In the genomic region with DNA sequence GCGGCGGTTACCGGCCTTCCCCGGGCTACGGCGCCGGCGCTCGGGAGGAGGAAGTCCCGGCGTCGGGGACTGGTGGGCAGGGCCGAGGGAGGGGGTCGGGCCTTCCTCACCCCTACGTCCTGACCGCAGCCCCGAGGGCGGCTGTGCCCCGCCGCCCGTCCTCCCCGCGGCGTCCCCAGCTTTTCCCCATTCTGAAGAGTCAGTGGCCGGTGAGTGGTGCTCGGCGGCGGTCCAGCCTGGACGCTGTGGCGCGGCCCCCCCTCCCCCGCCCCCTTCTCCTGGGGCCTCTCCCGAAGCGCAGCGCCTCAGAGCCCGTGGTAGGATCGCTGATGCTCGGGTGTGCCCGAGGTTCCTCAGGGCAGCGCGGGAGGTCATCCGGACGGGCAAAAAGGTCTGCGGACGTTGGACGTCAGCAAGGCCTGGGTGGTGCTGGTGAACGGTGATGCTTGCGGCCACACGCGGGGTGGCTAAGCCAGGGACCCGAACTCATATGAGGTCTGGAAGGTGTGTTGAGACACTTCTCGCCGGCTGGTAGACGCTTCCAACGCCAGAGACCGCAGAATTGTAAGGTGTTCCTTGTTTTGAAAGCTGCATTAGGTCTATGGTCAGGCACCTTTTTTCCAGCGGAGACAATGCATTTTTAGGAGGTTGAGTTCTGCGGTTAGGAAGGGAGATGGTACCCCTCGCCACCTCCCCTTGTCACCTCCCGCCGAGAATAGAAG, we compare ENCODE assay signal across 9 cellular contexts. TPM values are rescaled to one million over a fixed set of nuclear protein-coding genes. Genes with fewer than 3 reads are reported as not detected.
DNase-seq lines count a peak whose midpoint lies in the region; ATAC-seq, FAIRE-seq and TF ChIP-seq lines count a peak whose summit lies in the region.
"Had no signal": no experiment of that assay in that cellular context is flagged by ENCODE, and none has a peak within 500 bp of the region (broad histone marks: within the 10 kb centered on the region; RNA-seq: fewer than 3 reads in every experiment).

No MANE protein-coding gene starts in this region.

- peak overlapping the region; percentile 67 to 78 for H3K4me3 ChIP-seq in SK-N-SH (ENCODE audit: low read depth in 2 of 2, low read length in 1 of 2)
- peak overlapping the region; percentile 64 for H3K4me3 ChIP-seq in astrocyte (ENCODE audit: insufficient read depth, low read depth, low read length)
- peak overlapping the region; percentile 87 for H3K4me3 ChIP-seq in hepatocyte

- peaks cover 0 to 7% of the 10 kb centered on the region in 2 experiments; a peak in 2 of 4 replicates for H3K4me1 ChIP-seq in SK-N-SH (ENCODE audit: control insufficient read depth in 1 of 2, insufficient read depth in 2 of 2, low read depth in 1 of 2, low read length in 1 of 2)
- peaks cover 9% of the 10 kb centered on the region for H3K4me1 ChIP-seq in astrocyte (ENCODE audit: insufficient read depth, low read length)
- peaks cover 24% of the 10 kb centered on the region for H3K4me1 ChIP-seq in hepatocyte (ENCODE audit: insufficient read depth)

- no peak for TF ChIP-seq EP300 in SK-N-SH (IDR thresholded peaks at IDR 0.05; ENCODE audit: borderline replicate concordance in 1 of 2, low read depth in 1 of 2, low read length in 1 of 2)

- peak overlapping the region; percentile 94 for H3K4me3 Mint-ChIP-seq in astrocyte (ENCODE audit: unreplicated experiment)

- FAIRE-seq in astrocyte (lab: Jason Lieb, UNC): no peak
- FAIRE-seq: islet of Langerhans had no signal

- WGBS in SK-N-SH (ENCODE audit: low lambda C conversion rate): 15% methylated on average over 19 of the region's 61 CpGs
- 5% methylated on average over 33 of the region's 61 CpGs for WGBS in hepatocyte (ENCODE audit: low lambda C conversion rate, missing lambda C conversion rate)

- no peaks in the 10 kb centered on the region for H3K4me1 Mint-ChIP-seq in astrocyte (ENCODE audit: low read depth, unreplicated experiment)

- TF ChIP-seq CTCF in SK-N-SH (IDR thresholded peaks at IDR 0.05) (no peak), astrocyte (IDR thresholded peaks at IDR 0.05; ENCODE audit: insufficient read depth, low read depth, low read length) (no peak), hepatocyte (IDR thresholded peaks at IDR 0.05; ENCODE audit: poor library complexity) (no peak)

- peaks cover 6% of the 10 kb centered on the region for H3F3A ChIP-seq in SK-N-SH (replicated peaks; ENCODE audit: insufficient read depth)

- CTCF ChIA-PET in SK-N-SH (lab: Yijun Ruan, JAX): interaction anchor here (1.0 to 1.4 kb wide), 2 partner anchors 10 to 17 kb away, joined by 3 read pairs; no protein-coding TSS in a partner anchor

- H4K20me1 ChIP-seq in SK-N-SH (ENCODE audit: insufficient read depth): peaks cover 26% of the 10 kb centered on the region
- H4K20me1 ChIP-seq in astrocyte (ENCODE audit: insufficient read depth, low read length): peaks cover 32% of the 10 kb centered on the region
- peaks cover 41% of the 10 kb centered on the region for H4K20me1 ChIP-seq in hepatocyte (ENCODE audit: insufficient read depth, poor library complexity, severe bottlenecking)

- no peaks in the 10 kb centered on the region for H3K27me3 ChIP-seq in SK-N-SH (ENCODE audit: insufficient read depth)
- H3K27me3 ChIP-seq in astrocyte (ENCODE audit: insufficient read depth, low read length): no peaks in the 10 kb centered on the region
- no peaks in the 10 kb centered on the region for H3K27me3 ChIP-seq in hepatocyte

- H3K79me2 ChIP-seq in SK-N-SH (ENCODE audit: insufficient read depth): peaks cover 52% of the 10 kb centered on the region
- peaks cover 45% of the 10 kb centered on the region for H3K79me2 ChIP-seq in astrocyte (ENCODE audit: insufficient read depth, low read length)
- H3K79me2 ChIP-seq in hepatocyte: peaks cover 50% of the 10 kb centered on the region

- peak overlapping the region; percentile 88 for H3K27ac Mint-ChIP-seq in astrocyte (ENCODE audit: unreplicated experiment)

- POLR2A ChIA-PET in SK-N-SH (lab: Yijun Ruan, JAX): interaction anchor here (1.0 kb wide), 2 partner anchors 11 to 29 kb away, joined by 4 read pairs; no protein-coding TSS in a partner anchor

- DNase-seq in COR-L47 (lab: John Stamatoyannopoulos, UW) (peak; percentile 32), SK-N-SH (peak; percentile 87), astrocyte (ENCODE audit: low read depth) (peak; percentile 27), hepatocyte (ENCODE audit: low spot score) (peak; percentile 85), sciatic nerve (ENCODE audit: low spot score) (peak; percentile 73), NCI-H187 treated with DMSO at 0.1 percent for 48 hours (lab: John Stamatoyannopoulos, UW) (no peak)

- intact Hi-C loops in sciatic nerve (cut with DNase I): no loop called here

- no peak for TF ChIP-seq RAD21 in SK-N-SH (IDR thresholded peaks at IDR 0.05; ENCODE audit: low read length)

- no peaks in the 10 kb centered on the region for H3K9me3 Mint-ChIP-seq in astrocyte (ENCODE audit: unreplicated experiment)

- H3K9me3 ChIP-seq in SK-N-SH (no peaks in the 10 kb centered on the region), astrocyte (ENCODE audit: insufficient read depth, low read depth, low read length) (no peaks in the 10 kb centered on the region), hepatocyte (ENCODE audit: low read depth) (no peaks in the 10 kb centered on the region)

- H3K27ac ChIP-seq in SK-N-SH (ENCODE audit: low read depth in 2 of 2, low read length in 1 of 2): peak overlapping the region; percentile 60 to 84
- H3K27ac ChIP-seq in astrocyte (ENCODE audit: low read depth, low read length): peak overlapping the region; percentile 72
- H3K27ac ChIP-seq in hepatocyte: peak overlapping the region; percentile 97

- no peaks in the 10 kb centered on the region for H3K27me3 Mint-ChIP-seq in astrocyte (ENCODE audit: low read depth, unreplicated experiment)

- H3K9me2 ChIP-seq in SK-N-SH (no peaks in the 10 kb centered on the region), hepatocyte (replicated peaks; ENCODE audit: insufficient read depth) (no peaks in the 10 kb centered on the region)

- H3K36me3 Mint-ChIP-seq in astrocyte (ENCODE audit: low read depth, unreplicated experiment): peaks cover 5% of the 10 kb centered on the region

- H3K36me3 ChIP-seq in SK-N-SH (replicated peaks in 1 of 2; ENCODE audit: control insufficient read depth in 1 of 2, insufficient read depth in 2 of 2, low read length in 1 of 2) (no peaks in the 10 kb centered on the region), astrocyte (ENCODE audit: insufficient read depth, low read length) (no peaks in the 10 kb centered on the region), hepatocyte (replicated peaks; ENCODE audit: insufficient read depth, low read depth) (no peaks in the 10 kb centered on the region)

- H3K4me2 ChIP-seq in SK-N-SH (peak overlapping the region; percentile 93), astrocyte (ENCODE audit: low read length) (peak overlapping the region; percentile 87), hepatocyte (peak overlapping the region; percentile 88)

- peak; percentile 42 for ATAC-seq in GM19438 (IDR thresholded peaks at IDR 0.05; ENCODE audit: low read depth, unreplicated experiment)
- ATAC-seq in HG03520 (IDR thresholded peaks at IDR 0.05; ENCODE audit: unreplicated experiment): peak; percentile 43
- peak; percentile 43 for ATAC-seq in sciatic nerve

- H3K9ac ChIP-seq in SK-N-SH: peak overlapping the region; percentile 77
- H3K9ac ChIP-seq in astrocyte (ENCODE audit: low read length): peak overlapping the region; percentile 86

- peak overlapping the region; percentile 72; the same call in 1 of the 2 replicates for H2AFZ ChIP-seq in SK-N-SH (ENCODE audit: low read depth)
- H2AFZ ChIP-seq in astrocyte (ENCODE audit: low read depth, low read length): peak overlapping the region; percentile 78
- peak overlapping the region; percentile 46 for H2AFZ ChIP-seq in hepatocyte

TF ChIP-seq in SK-N-SH, 30 proteins besides CTCF, POLR2A, EP300 and RAD21 (continues in another document):
- TF ChIP-seq, protein P1, sequence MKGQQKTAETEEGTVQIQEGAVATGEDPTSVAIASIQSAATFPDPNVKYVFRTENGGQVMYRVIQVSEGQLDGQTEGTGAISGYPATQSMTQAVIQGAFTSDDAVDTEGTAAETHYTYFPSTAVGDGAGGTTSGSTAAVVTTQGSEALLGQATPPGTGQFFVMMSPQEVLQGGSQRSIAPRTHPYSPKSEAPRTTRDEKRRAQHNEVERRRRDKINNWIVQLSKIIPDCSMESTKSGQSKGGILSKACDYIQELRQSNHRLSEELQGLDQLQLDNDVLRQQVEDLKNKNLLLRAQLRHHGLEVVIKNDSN (IDR thresholded peaks at IDR 0.05; ENCODE audit: borderline replicate concordance, low read depth): 0 out of 2 replicates have a peak, but pooled peaks have one; percentile 15
- TF ChIP-seq TAF1 (IDR thresholded peaks at IDR 0.05; ENCODE audit: borderline replicate concordance, low read depth, low read length): peak; percentile 30; the same call in 1 of the 2 replicates
- no peak for TF ChIP-seq RXRA (IDR thresholded peaks at IDR 0.05; ENCODE audit: borderline replicate concordance, low read depth)
- TF ChIP-seq, protein P2, sequence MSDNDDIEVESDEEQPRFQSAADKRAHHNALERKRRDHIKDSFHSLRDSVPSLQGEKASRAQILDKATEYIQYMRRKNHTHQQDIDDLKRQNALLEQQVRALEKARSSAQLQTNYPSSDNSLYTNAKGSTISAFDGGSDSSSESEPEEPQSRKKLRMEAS (IDR thresholded peaks at IDR 0.05; ENCODE audit: low read depth): peak; percentile 27; the same call in 1 of the 2 replicates

RNA-seq across cellular contexts. Expression of a gene that starts 0.7 kb away (rescaled TPM):
- polyA plus RNA-seq in SK-N-SH (2012; rRNA removed): 4.8 and 5.0 TPM in 2 replicates
- polyA plus RNA-seq in SK-N-SH (2012; cell fraction: cytosol; rRNA removed): 6.6 and 7.0 TPM in 2 replicates
- polyA plus RNA-seq in SK-N-SH (2012; cell fraction: nucleus; rRNA removed): 1.5 and 2.8 TPM in 2 replicates
- 6.2 and 6.7 TPM in 2 replicates for total RNA-seq in astrocyte
- total RNA-seq in hepatocyte: 21.7 and 22.1 TPM in 2 replicates
- 10.8 and 14.4 TPM in 2 replicates for polyA plus RNA-seq in hepatocyte
- total RNA-seq in sciatic nerve: 2.9 TPM

RNA-seq across cellular contexts. Expression of a gene that starts 48.7 kb away (rescaled TPM):
- polyA plus RNA-seq in SK-N-SH (2012; rRNA removed): 3.0 and 8.2 TPM in 2 replicates
- polyA plus RNA-seq in SK-N-SH (2012; cell fraction: cytosol; rRNA removed): 2.7 and 5.1 TPM in 2 replicates
- polyA plus RNA-seq in SK-N-SH (2012; cell fraction: nucleus; rRNA removed): 17.3 and 19.4 TPM in 2 replicates
- 10.0 and 10.9 TPM in 2 replicates for total RNA-seq in astrocyte
- 3.6 and 3.7 TPM in 2 replicates for total RNA-seq in hepatocyte
- polyA plus RNA-seq in hepatocyte: 8.7 and 11.2 TPM in 2 replicates
- total RNA-seq in sciatic nerve: 13.1 TPM
